In the genomic region with DNA sequence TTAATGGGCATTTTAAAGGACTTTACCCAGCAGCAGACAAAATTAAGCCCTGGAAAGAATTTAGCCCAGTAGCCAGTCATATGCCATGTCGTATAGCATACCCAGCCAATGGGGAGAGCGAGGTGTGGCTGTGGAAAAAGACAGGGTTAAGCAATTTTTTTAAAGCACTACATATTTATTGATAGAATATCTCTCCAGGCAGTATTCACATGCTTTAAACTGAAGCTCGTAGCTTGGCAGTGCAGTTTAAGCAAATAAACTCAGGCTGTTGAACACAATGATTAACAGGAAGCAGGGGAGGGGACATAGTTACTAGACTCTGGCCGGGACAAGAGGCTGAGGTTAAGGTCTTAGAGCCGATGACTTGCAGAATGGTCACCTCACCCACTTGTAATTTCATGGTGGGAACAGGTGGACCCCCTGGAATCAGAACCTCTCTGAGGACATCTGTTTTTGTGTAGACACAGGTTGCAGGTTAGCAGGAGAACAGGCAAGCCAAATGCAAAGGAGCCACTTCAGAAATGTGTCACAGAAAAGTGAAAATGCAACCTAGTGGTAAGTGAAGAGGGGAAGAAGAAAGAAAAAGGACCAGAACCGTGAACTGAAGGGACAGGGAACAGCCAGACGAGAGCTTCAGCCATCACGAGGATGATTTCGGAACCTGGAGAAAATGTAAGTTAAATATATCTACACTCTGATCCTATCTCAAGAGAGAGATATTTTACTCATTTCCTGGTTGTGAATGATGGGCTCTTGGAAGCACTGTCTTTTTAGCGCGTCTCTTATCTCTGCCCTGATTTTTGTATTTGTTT, we compare ENCODE assay signal across 8 cellular contexts.
A peak's percentile ranks its signal among the peaks of the same experiment; 100 is the strongest.
DNase-seq lines count a peak whose midpoint lies in the region; ATAC-seq and TF ChIP-seq lines count a peak whose summit lies in the region.

No MANE protein-coding gene starts in this region.

- no peaks in the 10 kb centered on the region for H3K27me3 ChIP-seq in mucosa of stomach (ENCODE audit: control insufficient read depth, insufficient read depth, low read length)

- H3K9ac ChIP-seq in mucosa of stomach (ENCODE audit: low read length): peak overlapping the region; percentile 66

- peaks cover 10% of the 10 kb centered on the region for H3K4me1 ChIP-seq in mucosa of stomach (ENCODE audit: control insufficient read depth, insufficient read depth, low read length)

- peak overlapping the region in 1 of 2 donors; percentile 41 for H3K27ac ChIP-seq in coronary artery

- ATAC-seq in GM19438 (IDR thresholded peaks at IDR 0.05; ENCODE audit: low read depth, unreplicated experiment) (peak; percentile 51), HG03439 (IDR thresholded peaks at IDR 0.05; ENCODE audit: unreplicated experiment) (peak; percentile 56)

- H3K4me3 ChIP-seq in coronary artery: peak overlapping the region; percentile 64
- peak overlapping the region; percentile 44 for H3K4me3 ChIP-seq in mucosa of stomach (ENCODE audit: low read length)

- peak; percentile 66 for TF ChIP-seq POLR2A in Raji (IDR thresholded peaks at IDR 0.05; ENCODE audit: insufficient read depth, low read depth, low read length)

- TF ChIP-seq CTCF in coronary artery (IDR thresholded peaks at IDR 0.05): no peak

- H3K9me3 ChIP-seq in mucosa of stomach (ENCODE audit: control insufficient read depth, low read length): no peaks in the 10 kb centered on the region

- H3K36me3 ChIP-seq in mucosa of stomach (ENCODE audit: control insufficient read depth, insufficient read depth, low read length): no peaks in the 10 kb centered on the region

- DNase-seq in DMS53 (lab: John Stamatoyannopoulos, UW) (peak; percentile 80), coronary artery (ENCODE audit: low spot score) (no peak), islet precursor cell (no peak), SW 1271 (lab: John Stamatoyannopoulos, UW) (no peak)
